Comparison of ENCODE assay signal across 9 cellular contexts in the genomic region with DNA sequence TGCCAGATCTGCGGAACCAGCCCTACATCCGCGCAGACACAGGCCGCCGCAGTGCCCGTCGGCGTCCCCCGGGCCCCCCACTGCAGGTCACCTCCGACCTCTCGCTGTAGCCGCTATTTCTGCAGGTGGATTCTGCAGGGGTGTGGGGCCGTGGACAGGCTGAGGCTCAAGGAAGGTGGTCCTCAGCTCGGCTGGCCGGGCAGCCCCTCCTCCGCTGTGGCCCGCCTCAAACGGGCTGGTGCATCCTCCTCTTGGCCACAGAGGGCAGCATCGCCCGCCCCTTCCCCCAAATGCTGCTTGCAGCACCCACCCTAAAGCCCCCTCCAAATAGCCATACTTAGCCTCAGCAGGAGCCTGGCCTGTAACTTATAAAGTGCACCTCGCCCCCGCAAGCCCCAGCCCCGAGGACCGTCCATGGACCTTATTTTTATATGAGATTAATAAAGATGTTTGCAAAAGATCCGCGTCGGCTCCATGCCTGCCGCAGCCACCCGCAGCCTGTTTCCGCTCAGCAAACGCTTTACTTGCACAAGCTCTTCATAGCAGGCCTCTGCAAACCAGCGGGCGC. TPM values are rescaled to one million over a fixed set of nuclear protein-coding genes. Genes with fewer than 3 reads are reported as not detected.
DNase-seq lines count a peak whose midpoint lies in the region; ATAC-seq, FAIRE-seq and TF ChIP-seq lines count a peak whose summit lies in the region.
"Had no signal": no experiment of that assay in that cellular context is flagged by ENCODE, and none has a peak within 500 bp of the region (broad histone marks: within the 10 kb centered on the region; RNA-seq: fewer than 3 reads in every experiment).

No MANE protein-coding gene starts in this region.

- TF ChIP-seq CTCF in AG09309 (IDR thresholded peaks at IDR 0.05; ENCODE audit: control insufficient read depth, insufficient read depth, low read depth, low read length, missing control alignments) (peak; percentile 53), H9 (conservative IDR thresholded peaks at IDR 0.05) (peak; percentile 79), H1 (IDR thresholded peaks at IDR 0.05; ENCODE audit: control extremely low read depth in 1 of 3, insufficient read depth in 1 of 3, low read depth in 1 of 3, low read length in 3 of 3) (peak; percentile 53 to 85 (median 71))

- H3K18ac ChIP-seq in H9 (ENCODE audit: insufficient read length, low read depth, low read length), result peak overlapping the region; percentile 43
- H3K18ac ChIP-seq in H1 (ENCODE audit: extremely low read depth, low read length), result peak overlapping the region; percentile 96

- TF ChIP-seq RAD21 in H1 (IDR thresholded peaks at IDR 0.05 in 1 of 2, conservative IDR thresholded peaks at IDR 0.05 in 1 of 2; ENCODE audit: low read depth in 2 of 2, low read length in 2 of 2), result peak; percentile 58 to 62

- H3K36me3 ChIP-seq in SJSA1 (no peaks in the 10 kb centered on the region), H1 (ENCODE audit: control insufficient read depth in 2 of 4, insufficient read depth in 4 of 4, low read length in 3 of 4) (peaks cover 0 to 5% (median 1%) of the 10 kb centered on the region in 4 experiments; a peak in 3 of 8 replicates)

- H3K23ac ChIP-seq in H9 (ENCODE audit: insufficient read length, low read depth, low read length), result no peak overlapping the region
- no peak overlapping the region for H3K23ac ChIP-seq in H1 (ENCODE audit: insufficient read length)

- no peak for FAIRE-seq in H1 (lab: Jason Lieb, UNC)

- no peaks in the 10 kb centered on the region; the same call in 1 of the 2 replicates for H3K4me1 ChIP-seq in H9 (ENCODE audit: insufficient read depth, low read length)
- H3K4me1 ChIP-seq in SJSA1 (replicated peaks), result peaks cover 15% of the 10 kb centered on the region
- H3K4me1 ChIP-seq in H1 (replicated peaks in 1 of 4; ENCODE audit: control insufficient read depth in 3 of 4, insufficient read depth in 4 of 4, low read length in 3 of 4), result peaks cover 3 to 20% (median 13%) of the 10 kb centered on the region in 4 experiments

- H4K8ac ChIP-seq in H9 (replicated peaks; ENCODE audit: insufficient read length, low read depth, low read length) (no peak overlapping the region), H1 (ENCODE audit: extremely low read depth, insufficient read depth, low read length) (peak overlapping the region; percentile 54)

- ATAC-seq in naive B cell (ENCODE audit: low read depth in 2 of 2) (no peak), HG03196 (IDR thresholded peaks at IDR 0.05; ENCODE audit: unreplicated experiment) (no peak), GM18498 (IDR thresholded peaks at IDR 0.05; ENCODE audit: unreplicated experiment) (no peak), GM18861 (IDR thresholded peaks at IDR 0.05; ENCODE audit: unreplicated experiment) (no peak)

- H3K56ac ChIP-seq in H9 (ENCODE audit: insufficient read length, low read depth, low read length) (no peak overlapping the region), H1 (replicated peaks; ENCODE audit: insufficient read length, low read depth, low read length) (peak overlapping the region; percentile 88)

- H3K4me1 Mint-ChIP-seq in H9 (peaks cover 16 to 26% of the 10 kb centered on the region in 2 experiments), naive B cell (peaks cover 31 to 40% (median 33%) of the 10 kb centered on the region in 3 donors)

- POLR2A ChIA-PET in H1 (lab: Charles Lee; ENCODE audit: partially characterized antibody), result interaction anchor here (1.3 to 4.7 kb wide), 11 partner anchors 10 to 125 kb away, joined by 3 to 43 read pairs (median 8); a partner anchor contains a TSS

- peak overlapping the region; percentile 84 to 90 for H3K4me3 Mint-ChIP-seq in H9
- H3K4me3 Mint-ChIP-seq in naive B cell, result peak overlapping the region; percentile 82 to 94 (median 90)

- no peak overlapping the region for H3T11ph ChIP-seq in H9 (ENCODE audit: low read length)

- H2AK5ac ChIP-seq in H9 (ENCODE audit: insufficient read length, low read length) (no peak overlapping the region), H1 (ENCODE audit: low read depth, low read length) (no peak overlapping the region)

- H3K9me3 Mint-ChIP-seq in H9 (no peaks in the 10 kb centered on the region), naive B cell (no peaks in the 10 kb centered on the region)

- no peaks in the 10 kb centered on the region for H4K20me1 ChIP-seq in H9 (ENCODE audit: control insufficient read depth, insufficient read depth, insufficient read length)
- peaks cover 1 to 3% of the 10 kb centered on the region in 2 experiments for H4K20me1 ChIP-seq in H1 (replicated peaks in 1 of 2; ENCODE audit: control insufficient read depth in 1 of 2, insufficient read depth in 2 of 2, low read length in 2 of 2)

- peak overlapping the region; percentile 77 for H3K14ac ChIP-seq in H9 (ENCODE audit: insufficient read depth, low read length)
- H3K14ac ChIP-seq in H1 (ENCODE audit: insufficient read length), result no peak overlapping the region

- no peak overlapping the region for H3K27ac ChIP-seq in H9 (ENCODE audit: insufficient read length, low read depth, low read length)
- no peak overlapping the region for H3K27ac ChIP-seq in SJSA1
- H3K27ac ChIP-seq in H1 (ENCODE audit: low read depth, low read length), result no peak overlapping the region

- H3K79me2 ChIP-seq in H9 (ENCODE audit: insufficient read depth, low read length) (no peaks in the 10 kb centered on the region), H1 (ENCODE audit: control insufficient read depth in 1 of 2, insufficient read depth in 2 of 2, low read length in 2 of 2) (peaks cover 0 to 7% of the 10 kb centered on the region in 2 experiments; a peak in 1 of 4 replicates)

- H3K27me3 Mint-ChIP-seq in H9 (ENCODE audit: low read depth) (peaks cover 25% of the 10 kb centered on the region), naive B cell (no peaks in the 10 kb centered on the region)

- TF ChIP-seq EP300 in H1 (IDR thresholded peaks at IDR 0.05; ENCODE audit: borderline replicate concordance in 1 of 2, low read depth in 2 of 2, low read length in 2 of 2), result no peak

- WGBS in H9 (ENCODE audit: extremely low coverage, insufficient read length, low lambda C conversion rate), result no CpG with 5 or more reads among the region's 33 CpGs
- 7% methylated on average over 32 of the region's 33 CpGs; no CpG with 5 or more reads in 1 of the 2 experiments for WGBS in H1 (ENCODE audit: extremely low coverage in 1 of 2, insufficient coverage in 1 of 2, insufficient read length in 1 of 2, insufficient replicate concordance in 2 of 2, low coverage in 1 of 2, low lambda C conversion rate in 2 of 2, missing lambda C conversion rate in 1 of 2), 2 experiments

- DNase-seq in AG09309 (ENCODE audit: low read depth), result no peak
- peak; percentile 88 for DNase-seq in H9
- no peak for DNase-seq in SJSA1 (ENCODE audit: low read depth in 1 of 2, low spot score in 2 of 2)
- peak in 1 of 2 experiments; percentile 83 for DNase-seq in H1 (ENCODE audit: low read depth in 1 of 2, low spot score in 2 of 2)
- DNase-seq in naive B cell, result no peak

- H2BK20ac ChIP-seq in H9 (ENCODE audit: low read depth, low read length, poor library complexity, severe bottlenecking) (no peak overlapping the region), H1 (ENCODE audit: low read length) (no peak overlapping the region)

- H2AFZ ChIP-seq in H9 (ENCODE audit: low read length) (no peak overlapping the region), H1 (ENCODE audit: low read length) (peak overlapping the region; percentile 6; the same call in 1 of the 2 replicates)

- no peaks in the 10 kb centered on the region for H3K27me3 ChIP-seq in H9 (ENCODE audit: insufficient read depth, low read length)
- no peaks in the 10 kb centered on the region for H3K27me3 ChIP-seq in SJSA1 (replicated peaks)
- no peaks in the 10 kb centered on the region; a peak in 2 of 7 replicates for H3K27me3 ChIP-seq in H1 (replicated peaks in 1 of 4; ENCODE audit: control insufficient read depth in 3 of 4, extremely low read depth in 1 of 4, insufficient read depth in 3 of 4, low read length in 3 of 4)

- H4K91ac ChIP-seq in H9 (ENCODE audit: insufficient read length, low read depth, low read length), result no peak overlapping the region
- H4K91ac ChIP-seq in H1 (replicated peaks; ENCODE audit: insufficient read length, low read length), result peak overlapping the region; percentile 86

- H3K27ac Mint-ChIP-seq in H9, result peak overlapping the region in 2 of 3 experiments; percentile 84 to 92; a peak in 3 of 7 replicates
- H3K27ac Mint-ChIP-seq in naive B cell, result peak overlapping the region; percentile 94 to 99 (median 98)

- H2BK12ac ChIP-seq in H9 (ENCODE audit: insufficient read length, low read depth, low read length) (no peak overlapping the region), H1 (ENCODE audit: low read depth, low read length) (no peak overlapping the region)

- H3K36me3 Mint-ChIP-seq in H9 (ENCODE audit: insufficient read depth in 1 of 3, low read depth in 3 of 3) (peaks cover 9 to 15% (median 9%) of the 10 kb centered on the region in 3 experiments), naive B cell (peaks cover 0 to 8% of the 10 kb centered on the region in 2 donors)

- H3K9ac ChIP-seq in H9 (ENCODE audit: extremely low read depth, insufficient read length, low read length) (no peak overlapping the region), H1 (replicated peaks in 1 of 4; ENCODE audit: extremely low read depth in 1 of 4, low read depth in 3 of 4, low read length in 3 of 4) (peak overlapping the region; percentile 8 to 52 (median 18); a peak in 3 of 7 replicates)

- CTCF ChIA-PET in H1 (lab: Charles Lee; ENCODE audit: partially characterized antibody), result interaction anchor here (0.7 to 21.3 kb wide), 17 partner anchors 11 to 179 kb away, joined by 3 to 362 read pairs (median 10); a partner anchor contains a TSS

- peaks cover 14% of the 10 kb centered on the region for H3K23me2 ChIP-seq in H9 (ENCODE audit: insufficient read length, low read depth, low read length, poor library complexity, severe bottlenecking)
- H3K23me2 ChIP-seq in H1 (ENCODE audit: low read depth, low read length), result peaks cover 7% of the 10 kb centered on the region; the same call in 1 of the 2 replicates

- H3K9me3 ChIP-seq in H9 (ENCODE audit: control insufficient read depth, low read depth, low read length) (no peaks in the 10 kb centered on the region), SJSA1 (replicated peaks) (no peaks in the 10 kb centered on the region; the same call in 1 of the 2 replicates), H1 (ENCODE audit: insufficient read depth in 2 of 2, low read depth in 1 of 2, low read length in 1 of 2) (no peaks in the 10 kb centered on the region)

- TF ChIP-seq POLR2A in H1 (IDR thresholded peaks at IDR 0.05; ENCODE audit: control extremely low read depth in 1 of 2, low read depth in 2 of 2, low read length in 2 of 2), result no peak

- H3K4me2 ChIP-seq in H9 (ENCODE audit: insufficient read depth, insufficient read length, low read length), result peak overlapping the region; percentile 72
- H3K4me2 ChIP-seq in H1 (ENCODE audit: insufficient read depth in 1 of 2, low read depth in 2 of 2, low read length in 2 of 2), result peak overlapping the region; percentile 78 to 85

- H3K79me1 ChIP-seq in H9 (ENCODE audit: insufficient read depth, low read depth, low read length, poor library complexity, severe bottlenecking) (no peaks in the 10 kb centered on the region), H1 (ENCODE audit: low read depth, low read length) (peaks cover 9% of the 10 kb centered on the region)

- no peak overlapping the region for H2BK15ac ChIP-seq in H9 (ENCODE audit: low read depth, low read length)
- peak overlapping the region; percentile 95; the same call in 1 of the 2 replicates for H2BK15ac ChIP-seq in H1 (ENCODE audit: low read length)

- H4K5ac ChIP-seq in H9 (ENCODE audit: insufficient read length, low read depth, low read length) (no peak overlapping the region), H1 (ENCODE audit: insufficient read length, low read depth, low read length) (peak overlapping the region; percentile 91)

- H2BK120ac ChIP-seq in H9 (ENCODE audit: low read depth, low read length, poor library complexity, severe bottlenecking), result no peak overlapping the region
- no peak overlapping the region for H2BK120ac ChIP-seq in H1 (replicated peaks; ENCODE audit: low read depth, low read length)

- no peak overlapping the region for H2BK5ac ChIP-seq in H9 (ENCODE audit: insufficient read length, low read length)
- H2BK5ac ChIP-seq in H1 (ENCODE audit: low read depth, low read length), result peak overlapping the region; percentile 92; the same call in 1 of the 2 replicates

- peak overlapping the region; percentile 50 for H3K4me3 ChIP-seq in AG09309 (ENCODE audit: control insufficient read depth, low read depth, low read length)
- H3K4me3 ChIP-seq in SJSA1, result peak overlapping the region; percentile 44
- peak overlapping the region; percentile 70 to 82 (median 74) for H3K4me3 ChIP-seq in H1 (ENCODE audit: extremely low read depth in 1 of 4, insufficient read depth in 2 of 4, low read depth in 3 of 4, low read length in 4 of 4)

- H3K4ac ChIP-seq in H9 (ENCODE audit: low read depth, low read length) (no peak overlapping the region), H1 (replicated peaks; ENCODE audit: insufficient read length, low read depth, low read length) (peak overlapping the region; percentile 60)

RNA-seq across cellular contexts. Expression of a gene that starts 14.9 kb away (rescaled TPM):
- total RNA-seq in H9 (2021), result 0.42 and 0.81 TPM in 2 replicates
- total RNA-seq in SJSA1 (2014; rRNA removed; shearing (Covaris generic)), result not detected in 2 replicates
- not detected in 2 replicates for total RNA-seq in H1 (2021; fragmentation: NEBNext Ultra II Directional; extraction: Animal tissue kit (Norgen Biotek cat#: 25700))
- polyA plus RNA-seq in H1 (2011; rRNA removed) (0.11 and 0.24 TPM in 2 replicates), naive B cell (ENCODE audit: low read depth in 6 of 6) (1 to 10 TPM in 1 of 6 donors, under 1 TPM in 4, not detected in 1; 0.16 to 4.6 (median 0.31) TPM)
- polyA plus RNA-seq in H1 (2011; cell fraction: cytosol; rRNA removed), result 0.19 TPM
- polyA plus RNA-seq in H1 (2011; cell fraction: nucleus; rRNA removed), result 0.31 TPM
- polyA plus RNA-seq in H1 (2012, experiment 1 of 2), result 0.15 to 0.52 TPM (median 0.28 TPM) in 3 of 4 replicates, not detected in the other
- 0.13 TPM for polyA plus RNA-seq in H1 (2012, experiment 2 of 2)
- polyA plus RNA-seq in H1 (2013, experiment 1 of 2), result not detected
- polyA plus RNA-seq in H1 (2013, experiment 2 of 2), result 0.06 TPM
- 0.27 and 0.38 TPM in 2 replicates for polyA minus RNA-seq in H1 (2011; rRNA and poly(A)+ RNA removed)
- polyA minus RNA-seq in H1 (2011; cell fraction: cytosol; rRNA and poly(A)+ RNA removed), result not detected
- polyA minus RNA-seq in H1 (2011; cell fraction: nucleus; rRNA and poly(A)+ RNA removed), result not detected
- total RNA-seq: myocyte had no signal

RNA-seq across cellular contexts. Expression of a gene that starts 25.3 kb away (rescaled TPM):
- total RNA-seq in H9 (2021), result 6.3 and 6.9 TPM in 2 replicates
- total RNA-seq in SJSA1 (2014; rRNA removed; shearing (Covaris generic)), result not detected in 2 replicates
- 8.6 and 9.8 TPM in 2 replicates for total RNA-seq in H1 (2021; fragmentation: NEBNext Ultra II Directional; extraction: Animal tissue kit (Norgen Biotek cat#: 25700))
- 2.5 and 5.3 TPM in 2 replicates for polyA plus RNA-seq in H1 (2011; rRNA removed)
- 3.5 TPM for polyA plus RNA-seq in H1 (2011; cell fraction: cytosol; rRNA removed)
- polyA plus RNA-seq in H1 (2011; cell fraction: nucleus; rRNA removed), result 17.2 TPM
- 6.9 to 11.7 TPM (median 8.4 TPM) in 4 replicates for polyA plus RNA-seq in H1 (2012, experiment 1 of 2)
- 7.1 TPM for polyA plus RNA-seq in H1 (2012, experiment 2 of 2)
- polyA plus RNA-seq in H1 (2013, experiment 1 of 2), result 6.8 TPM
- 7.0 TPM for polyA plus RNA-seq in H1 (2013, experiment 2 of 2)
- polyA minus RNA-seq in H1 (2011; rRNA and poly(A)+ RNA removed), result 1.9 and 2.8 TPM in 2 replicates
- 3.7 TPM for polyA minus RNA-seq in H1 (2011; cell fraction: cytosol; rRNA and poly(A)+ RNA removed)
- polyA minus RNA-seq in H1 (2011; cell fraction: nucleus; rRNA and poly(A)+ RNA removed), result 6.9 TPM
- 10 to 100 TPM; 16.9 to 47.0 (median 22.3) TPM for polyA plus RNA-seq in naive B cell (ENCODE audit: low read depth in 6 of 6)
